8 cellular contexts compared by ENCODE assay signal in genomic region chr16:81567987-81568748, GRCh38.
DNase-seq lines count a peak whose midpoint lies in the region; ATAC-seq and TF ChIP-seq lines count a peak whose summit lies in the region.

No MANE protein-coding gene starts in this region.

- ATAC-seq in Right ventricle myocardium superior (ENCODE audit: poor library complexity) (peak; percentile 67), aorta (ENCODE audit: low FRiP score) (peak; percentile 64), HG03097 (IDR thresholded peaks at IDR 0.05; ENCODE audit: low FRiP score, unreplicated experiment) (no peak), GM19328 (IDR thresholded peaks at IDR 0.05; ENCODE audit: unreplicated experiment) (no peak)

- H3K36me3 ChIP-seq in left ventricle myocardium inferior (no peaks in the 10 kb centered on the region), mesendoderm (ENCODE audit: control insufficient read depth, insufficient read depth, low read length) (no peaks in the 10 kb centered on the region), aorta (ENCODE audit: control insufficient read depth in 1 of 2, insufficient read depth in 2 of 2, low read length in 1 of 2) (no peaks in the 10 kb centered on the region)

- no peak overlapping the region for H2BK15ac ChIP-seq in mesendoderm (replicated peaks; ENCODE audit: low read depth)

- H3K9ac ChIP-seq in mesendoderm (ENCODE audit: low read length), result no peak overlapping the region

- H3K4me3 ChIP-seq in left ventricle myocardium inferior (no peak overlapping the region), mesendoderm (ENCODE audit: low read length) (no peak overlapping the region), aorta (ENCODE audit: low read length in 2 of 2) (no peak overlapping the region)

- no peak overlapping the region for H3K4me2 ChIP-seq in mesendoderm (ENCODE audit: low read length)

- no peak overlapping the region for H4K8ac ChIP-seq in mesendoderm (ENCODE audit: low read depth, low read length)

- no peak overlapping the region for H2BK120ac ChIP-seq in mesendoderm (ENCODE audit: low read depth, low read length)

- H3K79me1 ChIP-seq in mesendoderm (ENCODE audit: low read length), result peaks cover 43% of the 10 kb centered on the region

- H4K5ac ChIP-seq in mesendoderm (ENCODE audit: low read length), result no peak overlapping the region

- H3K56ac ChIP-seq in mesendoderm (ENCODE audit: low read length), result peak overlapping the region; percentile 46

- H3K27ac ChIP-seq in left ventricle myocardium inferior (replicated peaks) (no peak overlapping the region), mesendoderm (ENCODE audit: low read depth, low read length) (no peak overlapping the region), aorta (ENCODE audit: low read depth in 1 of 2, low read length in 2 of 2) (no peak overlapping the region)

- H2AK5ac ChIP-seq in mesendoderm (ENCODE audit: low read length), result no peak overlapping the region

- no peak overlapping the region for H3K23ac ChIP-seq in mesendoderm (ENCODE audit: low read length)

- intact Hi-C loops in Right ventricle myocardium superior (cut with DNase I), result no loop called here
- intact Hi-C loops in left ventricle myocardium inferior (cut with micrococcal nuclease), result no loop called here
- intact Hi-C loops in aorta (cut with DNase I), result no loop called here

- no peak overlapping the region for H3K18ac ChIP-seq in mesendoderm (ENCODE audit: low read length)

- no peak for DNase-seq in Right ventricle myocardium superior
- DNase-seq in left ventricle myocardium inferior, result no peak
- peak; percentile 87 for DNase-seq in astrocyte of the hippocampus (ENCODE audit: low read depth, low spot score)
- no peak for DNase-seq in mesendoderm
- peak; percentile 73 to 87 for DNase-seq in aorta
- DNase-seq in GM10266 (ENCODE audit: extremely low spot score), result no peak

- TF ChIP-seq CTCF in left ventricle myocardium inferior (IDR thresholded peaks at IDR 0.05; ENCODE audit: borderline replicate concordance) (no peak), GM10266 (IDR thresholded peaks at IDR 0.05; ENCODE audit: control insufficient read depth, insufficient read depth, low read depth, missing control alignments) (no peak)

- H2BK5ac ChIP-seq in mesendoderm (ENCODE audit: low read length), result no peak overlapping the region

- H3K9me3 ChIP-seq in left ventricle myocardium inferior (replicated peaks) (no peaks in the 10 kb centered on the region), aorta (ENCODE audit: control insufficient read depth, low read length) (no peaks in the 10 kb centered on the region)

- no CpG with 5 or more reads among the region's 13 CpGs for WGBS in mesendoderm (ENCODE audit: extremely low coverage, insufficient coverage, low lambda C conversion rate)
- WGBS in aorta, 2 donors, result 29% methylated on average over 13 of the region's 13 CpGs

- H3K4me1 ChIP-seq in left ventricle myocardium inferior, result peaks cover 9% of the 10 kb centered on the region
- H3K4me1 ChIP-seq in mesendoderm (ENCODE audit: control insufficient read depth, low read depth, low read length), result peaks cover 4% of the 10 kb centered on the region
- H3K4me1 ChIP-seq in aorta (ENCODE audit: control insufficient read depth in 1 of 2, insufficient read depth in 2 of 2, low read length in 2 of 2), result no peaks in the 10 kb centered on the region

- peaks cover 18% of the 10 kb centered on the region for H3K79me2 ChIP-seq in mesendoderm (ENCODE audit: control insufficient read depth, insufficient read depth, low read length)

- H3K27me3 ChIP-seq in left ventricle myocardium inferior (ENCODE audit: low read depth) (no peaks in the 10 kb centered on the region), mesendoderm (ENCODE audit: insufficient read depth, low read length, poor library complexity) (no peaks in the 10 kb centered on the region), aorta (ENCODE audit: control insufficient read depth in 1 of 2, insufficient read depth in 2 of 2, low read length in 1 of 2) (no peaks in the 10 kb centered on the region)

- H3K4ac ChIP-seq in mesendoderm (ENCODE audit: low read depth, low read length), result no peak overlapping the region

Comparison
In these comparisons a context has a peak if more than half of its experiments do, and no peak if none do; other contexts are left out.
1. ATAC-seq: peak in Right ventricle myocardium superior (single experiment) and aorta (single experiment); none in HG03097 (single experiment) and GM19328 (single experiment).
2. DNase-seq: peak in astrocyte of the hippocampus (single experiment) and aorta (2 of 2); none in Right ventricle myocardium superior (single experiment), left ventricle myocardium inferior (single experiment), mesendoderm (single experiment) and GM10266 (single experiment).